ENCODE assay signal across 8 cellular contexts in the genomic region with DNA sequence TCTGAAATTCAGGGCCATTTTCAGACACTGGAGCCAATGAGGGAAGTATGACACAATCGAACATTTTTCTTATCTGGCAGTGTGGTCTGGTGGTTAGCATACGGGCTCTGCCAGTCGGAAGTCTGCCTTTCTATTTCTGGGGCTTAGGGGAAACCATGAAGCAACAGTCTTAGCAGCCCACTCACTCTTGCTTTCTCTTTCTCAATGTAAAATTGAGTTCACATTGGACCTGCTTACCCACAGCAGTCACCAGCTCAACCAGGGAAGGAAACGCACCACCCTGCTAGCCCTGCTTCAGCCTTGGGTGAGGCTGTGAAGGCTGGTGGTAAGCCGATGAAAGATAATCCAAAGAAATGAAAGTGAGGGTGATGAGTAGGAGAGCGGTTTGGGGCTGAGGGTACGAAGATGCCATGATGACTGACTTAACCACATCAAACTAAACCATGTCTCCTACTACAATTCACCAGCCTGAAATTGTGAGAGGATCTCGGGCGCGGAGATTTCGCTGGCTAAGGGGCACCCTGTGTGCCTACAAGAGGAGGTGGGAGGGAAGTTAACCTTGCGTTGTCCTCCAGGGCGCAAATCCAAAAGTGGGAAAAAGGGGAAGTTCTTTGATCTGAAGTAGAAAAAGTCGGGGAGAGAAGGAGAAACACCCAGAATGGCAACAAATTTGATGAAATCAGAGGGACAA. TPM values are rescaled to one million over a fixed set of nuclear protein-coding genes. Genes with fewer than 3 reads are reported as not detected.
DNase-seq lines count a peak whose midpoint lies in the region; ATAC-seq and TF ChIP-seq lines count a peak whose summit lies in the region.

No MANE protein-coding gene starts in this region.

- peak; percentile 74 for ATAC-seq in HG03460 (IDR thresholded peaks at IDR 0.05; ENCODE audit: unreplicated experiment)

- peak overlapping the region in 2 of 4 donors; percentile 22 to 69 for H3K27ac ChIP-seq in esophagus squamous epithelium

- intact Hi-C loops in esophagus squamous epithelium (cut with DNase I): no loop called here

- H3K4me1 ChIP-seq in esophagus squamous epithelium: peaks cover under 1 to 40% (median 22%) of the 10 kb centered on the region in 3 donors

- 46 to 86% methylated on average over 14 of the region's 14 CpGs for WGBS in esophagus squamous epithelium, 2 donors

- H3K4me3 ChIP-seq in fibroblast of the aortic adventitia (ENCODE audit: low read depth, low read length) (no peak overlapping the region), esophagus squamous epithelium (peak overlapping the region in 1 of 4 donors; percentile 34)

- H3K36me3 ChIP-seq in esophagus squamous epithelium: no peaks in the 10 kb centered on the region

- H3K9me3 ChIP-seq in esophagus squamous epithelium: no peaks in the 10 kb centered on the region

- DNase-seq in NK-92 treated with Interleukin-12 subunit alpha and Interleukin-12 subunit beta, amount 100 ng/mL, for 24 hours (lab: John Stamatoyannopoulos, UW): peak; percentile 72
- DNase-seq in NK-92 (lab: John Stamatoyannopoulos, UW; ENCODE audit: unreplicated experiment) (no peak), fibroblast of the aortic adventitia (ENCODE audit: low read depth) (peak; percentile 51), esophagus squamous epithelium (lab: John Stamatoyannopoulos, UW) (no peak), NCI-H1092 treated with DMSO at 0.1 percent for 48 hours (lab: John Stamatoyannopoulos, UW) (no peak)
- peak; percentile 86 for DNase-seq in activated CD4-positive, alpha-beta T cell treated with anti-CD3 and anti-CD28 coated beads for 48 hours
- peak; percentile 61 to 75 for DNase-seq in stimulated activated CD8-positive, alpha-beta memory T cell treated with anti-CD3 and anti-CD28 coated beads, Interleukin-15, amount 100 ng/mL, for 48 hours (ENCODE audit: low read depth in 2 of 2)

- TF ChIP-seq CTCF in fibroblast of the aortic adventitia (IDR thresholded peaks at IDR 0.05; ENCODE audit: insufficient read depth, low read length): no peak
- no peak for TF ChIP-seq CTCF in esophagus squamous epithelium (IDR thresholded peaks at IDR 0.05)

- TF ChIP-seq POLR2A in esophagus squamous epithelium (IDR thresholded peaks at IDR 0.05): no peak

- peaks cover 0 to 4% (median 0%) of the 10 kb centered on the region in 4 donors for H3K27me3 ChIP-seq in esophagus squamous epithelium

RNA-seq across cellular contexts. Expression of a gene that starts 2.0 kb away (rescaled TPM):
- total RNA-seq in fibroblast of the aortic adventitia (ENCODE audit: low replicate concordance) (5.6 and 21.8 TPM in 2 replicates), esophagus squamous epithelium (10 to 100 TPM in 2 of 4 donors, 1 to 10 TPM in 2; 7.0 to 18.9 (median 13.3) TPM)

Comparison
In these comparisons a context has a peak if more than half of its experiments do, and no peak if none do; other contexts are left out.
1. DNase-seq: peak in NK-92 treated with Interleukin-12 subunit alpha and Interleukin-12 subunit beta, amount 100 ng/mL, for 24 hours (single experiment), activated CD4-positive, alpha-beta T cell treated with anti-CD3 and anti-CD28 coated beads for 48 hours (single experiment), fibroblast of the aortic adventitia (single experiment) and stimulated activated CD8-positive, alpha-beta memory T cell treated with anti-CD3 and anti-CD28 coated beads, Interleukin-15, amount 100 ng/mL, for 48 hours (2 of 2); none in NK-92 (single experiment), esophagus squamous epithelium (single experiment) and NCI-H1092 treated with DMSO at 0.1 percent for 48 hours (single experiment).